19 cellular contexts compared by ENCODE assay signal in the genomic region with DNA sequence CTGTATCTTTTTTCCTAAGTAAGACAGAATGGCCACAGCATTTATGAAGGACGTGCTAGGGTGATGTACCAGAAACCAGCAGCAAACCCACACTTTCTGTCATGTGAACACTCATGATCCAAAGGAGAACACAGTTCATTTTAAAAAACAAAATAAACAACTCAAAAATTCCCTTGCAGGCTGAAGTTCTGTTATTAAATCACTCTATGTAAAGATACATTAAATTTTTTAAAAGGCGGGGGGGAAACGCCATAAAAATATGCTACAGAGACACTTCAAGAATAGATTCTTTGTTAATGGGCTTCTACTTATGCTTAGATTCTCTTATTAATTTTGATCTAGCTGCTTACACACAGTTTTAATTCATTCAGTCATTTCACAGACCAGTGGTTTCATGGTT.
"Had no signal": no experiment of that assay in that cellular context is flagged by ENCODE, and none has a peak within 500 bp of the region (broad histone marks: within the 10 kb centered on the region; RNA-seq: fewer than 3 reads in every experiment).

No MANE protein-coding gene starts in this region.

- H3K9me3 ChIP-seq: colonic mucosa, esophagus squamous epithelium, gastroesophageal sphincter, heart left ventricle, left lung, lower lobe of right lung, mucosa of descending colon had no signal

- H3K27me3 ChIP-seq: colonic mucosa, esophagus squamous epithelium, gastroesophageal sphincter, heart left ventricle, left lung had no signal

- ATAC-seq: effector memory CD8-positive, alpha-beta T cell; gastroesophageal sphincter; heart left ventricle; left cardiac atrium; left lung; left ventricle myocardium superior; lower lobe of right lung; mucosa of descending colon had no signal

- H3K4me1 Mint-ChIP-seq: mesothelial cell of epicardium, naive B cell had no signal

- H3K27me3 Mint-ChIP-seq: dendritic cell treated with granulocyte-macrophage colony-stimulating factor and Interleukin-4, amounts not matched to agents 40 ng/mL and 50 ng/mL, for 4 days; effector memory CD8-positive, alpha-beta T cell; naive B cell had no signal

- H3K36me3 ChIP-seq: colonic mucosa, esophagus squamous epithelium, gastroesophageal sphincter, heart left ventricle, left lung, lower lobe of right lung had no signal

- H3K4me3 ChIP-seq: colonic mucosa, esophagus squamous epithelium, gastroesophageal sphincter, heart left ventricle, left lung, lower lobe of right lung, mucosa of descending colon had no signal

- H3K4me1 ChIP-seq: colonic mucosa, left lung had no signal

- H3K27ac ChIP-seq: colonic mucosa, esophagus squamous epithelium, gastroesophageal sphincter, heart left ventricle, left lung, lower lobe of right lung had no signal

- H3K4me3 Mint-ChIP-seq: dendritic cell treated with granulocyte-macrophage colony-stimulating factor and Interleukin-4, amounts not matched to agents 40 ng/mL and 50 ng/mL, for 4 days; effector memory CD8-positive, alpha-beta T cell; mesothelial cell of epicardium; naive B cell had no signal

- H3K36me3 Mint-ChIP-seq: mesothelial cell of epicardium, naive B cell had no signal

- H3K27ac Mint-ChIP-seq: dendritic cell treated with granulocyte-macrophage colony-stimulating factor and Interleukin-4, amounts not matched to agents 40 ng/mL and 50 ng/mL, for 4 days; mesothelial cell of epicardium; naive B cell had no signal

- DNase-seq: cerebellar nuclear complex; colonic mucosa; cortex of kidney; effector CD8-positive, alpha-beta T cell; effector memory CD8-positive, alpha-beta T cell; esophagus squamous epithelium; foreskin fibroblast; heart left ventricle; hippocampal formation; left cardiac atrium; left lung; left ventricle myocardium superior; lower lobe of right lung; mesenchymal stem cell; mucosa of descending colon; naive B cell had no signal
